23 cellular contexts compared by ENCODE assay signal in genomic region chr7:45162943-45163691, GRCh38. TPM values are rescaled to one million over a fixed set of nuclear protein-coding genes. Genes with fewer than 3 reads are reported as not detected.
"Had no signal": no experiment of that assay in that cellular context is flagged by ENCODE, and none has a peak within 500 bp of the region (broad histone marks: within the 10 kb centered on the region; RNA-seq: fewer than 3 reads in every experiment).

No MANE protein-coding gene starts in this region.

- H3K27ac ChIP-seq: esophagus squamous epithelium, gastroesophageal sphincter, ovary, prostate gland, skin epidermis, stomach, thoracic aorta, transverse colon had no signal

- ATAC-seq: effector memory CD8-positive, alpha-beta T cell; gastroesophageal sphincter; left colon; left ventricle myocardium superior; sciatic nerve had no signal

- H3K4me3 ChIP-seq: esophagus squamous epithelium, gastroesophageal sphincter, ovary, prostate gland, skin epidermis, stomach, thoracic aorta, transverse colon had no signal

- DNase-seq: effector memory CD8-positive, alpha-beta T cell; esophagus squamous epithelium; foreskin fibroblast; glutamatergic neuron; immature natural killer cell; left colon; left ventricle myocardium superior; mesendoderm; naive B cell; ovary; stimulated activated CD4-positive, alpha-beta T cell treated with anti-CD3 and anti-CD28 coated beads, Interleukin-12 subunit alpha, Interleukin-12 subunit beta, amount 100 ng/mL, for 4 hours; stimulated activated naive CD4-positive, alpha-beta T cell; stomach; substantia nigra; transverse colon had no signal

- H3K36me3 ChIP-seq: esophagus squamous epithelium, gastroesophageal sphincter, ovary, prostate gland, stomach, thoracic aorta, transverse colon had no signal

- H3K27me3 ChIP-seq: ovary had no signal

- H3K9me3 ChIP-seq: esophagus squamous epithelium, ovary, prostate gland, thoracic aorta, transverse colon had no signal

- H3K4me1 ChIP-seq: esophagus squamous epithelium, gastroesophageal sphincter, prostate gland, stomach, transverse colon had no signal

RNA-seq across cellular contexts. Expression of gene RAMP3, which starts 5.5 kb away (rescaled TPM):
- total RNA-seq: epithelial cell of proximal tubule had no signal
- polyA plus RNA-seq: immature natural killer cell, keratinocyte, neural cell had no signal
